ENCODE assay signal across 1 cellular context in genomic region chr13:73954808-73955207, GRCh38.
TF ChIP-seq lines count a peak whose summit lies in the region.

No MANE protein-coding gene starts in this region.

TF ChIP-seq in GM12878, 131 proteins besides CTCF, POLR2A, EP300 and RAD21 (continued from another document):
- TF ChIP-seq USF1 (IDR thresholded peaks at IDR 0.05; ENCODE audit: borderline replicate concordance, extremely low read length, insufficient read depth, low read depth, low read length) (no peak), ZNF687 (IDR thresholded peaks at IDR 0.05) (no peak), E2F4 (IDR thresholded peaks at IDR 0.05; ENCODE audit: low read depth, low read length) (no peak), ZBTB40 (IDR thresholded peaks at IDR 0.05; ENCODE audit: borderline replicate concordance) (no peak), E4F1 (IDR thresholded peaks at IDR 0.05; ENCODE audit: borderline replicate concordance, partially characterized antibody) (no peak), NFIC (IDR thresholded peaks at IDR 0.05; ENCODE audit: low read depth, low read length) (no peak), RELA (IDR thresholded peaks at IDR 0.05; ENCODE audit: borderline replicate concordance, partially characterized antibody) (no peak), CREB1 (IDR thresholded peaks at IDR 0.05; ENCODE audit: low read depth) (no peak), ESRRA (IDR thresholded peaks at IDR 0.05; ENCODE audit: low read length) (no peak), ZBTB4 (CRISPR knock-in tag; IDR thresholded peaks at IDR 0.05) (no peak)
